In genomic region chr2:240999001-240999791, GRCh38 we compare ENCODE assay signal across 8 cellular contexts. TPM values are rescaled to one million over a fixed set of nuclear protein-coding genes. Genes with fewer than 3 reads are reported as not detected.
A peak's percentile ranks its signal among the peaks of the same experiment; 100 is the strongest.
DNase-seq lines count a peak whose midpoint lies in the region; ATAC-seq and TF ChIP-seq lines count a peak whose summit lies in the region.

No MANE protein-coding gene starts in this region.

- no peak overlapping the region for H3K27ac Mint-ChIP-seq in activated CD4-positive, alpha-beta T cell treated with anti-CD3 and anti-CD28 coated beads, Interleukin-2, amount 10 ng/mL, durations not matched to agents 7 days and 5 days
- no peak overlapping the region for H3K27ac Mint-ChIP-seq in type B pancreatic cell
- no peak overlapping the region for H3K27ac Mint-ChIP-seq in activated T-helper 2 cell treated with anti-CD3 and anti-CD28 coated beads, Interferon-gamma antibody, Interleukin-2, Interleukin-4, amounts not matched to agents 10 μg/mL and 5 μg/mL and 100 μg/mL, durations not matched to agents 14 hours and 24 hours and 36 hours

- H2BK15ac ChIP-seq in mesenchymal stem cell (ENCODE audit: low read depth, poor library complexity, severe bottlenecking), result no peak overlapping the region

- intact Hi-C loops in activated T-helper 2 cell treated with anti-CD3 and anti-CD28 coated beads, Interferon-gamma antibody, Interleukin-2, Interleukin-4, amounts not matched to agents 10 μg/mL and 5 μg/mL and 100 μg/mL, durations not matched to agents 14 hours and 24 hours and 36 hours (cut with micrococcal nuclease), result no loop called here

- peaks cover 5% of the 10 kb centered on the region for H3K4me1 Mint-ChIP-seq in activated CD4-positive, alpha-beta T cell treated with anti-CD3 and anti-CD28 coated beads, Interleukin-2, amount 10 ng/mL, durations not matched to agents 7 days and 5 days
- H3K4me1 Mint-ChIP-seq in type B pancreatic cell (ENCODE audit: unreplicated experiment), result peaks cover 40% of the 10 kb centered on the region
- no peaks in the 10 kb centered on the region for H3K4me1 Mint-ChIP-seq in activated T-helper 2 cell treated with anti-CD3 and anti-CD28 coated beads, Interferon-gamma antibody, Interleukin-2, Interleukin-4, amounts not matched to agents 10 μg/mL and 5 μg/mL and 100 μg/mL, durations not matched to agents 14 hours and 24 hours and 36 hours (ENCODE audit: low read depth)

- no peak overlapping the region for H3K4ac ChIP-seq in mesenchymal stem cell (ENCODE audit: low read depth in 1 of 2, low read length in 2 of 2)

- peak overlapping the region; percentile 29 for H2AFZ ChIP-seq in mesenchymal stem cell (ENCODE audit: low read depth, low read length)

- H4K91ac ChIP-seq in mesenchymal stem cell (ENCODE audit: low read length), result no peak overlapping the region

- H2BK5ac ChIP-seq in mesenchymal stem cell (ENCODE audit: low read depth, low read length, poor library complexity, severe bottlenecking), result no peak overlapping the region

- CTCF ChIA-PET in activated CD4-positive, alpha-beta T cell treated with anti-CD3 and anti-CD28 coated beads, Interleukin-2, amount 10 ng/mL, durations not matched to agents 7 days and 5 days (lab: Charles Lee), result no interaction called here

- peaks cover 0 to 10% of the 10 kb centered on the region in 2 experiments for H3K27me3 ChIP-seq in mesenchymal stem cell (ENCODE audit: control insufficient read depth in 1 of 2, insufficient read depth in 1 of 2, low read length in 2 of 2)

- H3K27ac ChIP-seq in coronary artery (peak overlapping the region; percentile 74 to 85), mesenchymal stem cell (ENCODE audit: low read length, poor library complexity, severe bottlenecking) (no peak overlapping the region)

- H3K14ac ChIP-seq in mesenchymal stem cell (ENCODE audit: low read length in 2 of 2), result no peak overlapping the region

- no peak overlapping the region for H2BK120ac ChIP-seq in mesenchymal stem cell (ENCODE audit: low read depth, low read length)

- no peak overlapping the region for H2AK5ac ChIP-seq in mesenchymal stem cell (ENCODE audit: low read length, severe bottlenecking)

- H3K9ac ChIP-seq in mesenchymal stem cell (ENCODE audit: low read length), result peak overlapping the region; percentile 87

- H3K4me2 ChIP-seq in mesenchymal stem cell (ENCODE audit: low read length, poor library complexity, severe bottlenecking), result peak overlapping the region; percentile 83

- no peaks in the 10 kb centered on the region for H3K79me1 ChIP-seq in mesenchymal stem cell (replicated peaks; ENCODE audit: low read length, poor library complexity, severe bottlenecking)

- no peaks in the 10 kb centered on the region for H3K36me3 Mint-ChIP-seq in activated CD4-positive, alpha-beta T cell treated with anti-CD3 and anti-CD28 coated beads, Interleukin-2, amount 10 ng/mL, durations not matched to agents 7 days and 5 days (ENCODE audit: low read depth)
- H3K36me3 Mint-ChIP-seq in type B pancreatic cell, result peaks cover 12% of the 10 kb centered on the region
- H3K36me3 Mint-ChIP-seq in activated T-helper 2 cell treated with anti-CD3 and anti-CD28 coated beads, Interferon-gamma antibody, Interleukin-2, Interleukin-4, amounts not matched to agents 10 μg/mL and 5 μg/mL and 100 μg/mL, durations not matched to agents 14 hours and 24 hours and 36 hours (ENCODE audit: low read depth), result no peaks in the 10 kb centered on the region

- H3K23ac ChIP-seq in mesenchymal stem cell (ENCODE audit: low read length in 2 of 2), result peak overlapping the region in 1 of 2 experiments; percentile 6

- WGBS in mesenchymal stem cell, result 11% methylated on average over 51 of the region's 70 CpGs

- peak overlapping the region; percentile 47 to 68 for H3K18ac ChIP-seq in mesenchymal stem cell (ENCODE audit: low read depth in 1 of 2, low read length in 2 of 2)

- peak overlapping the region; percentile 94 for H3K4me3 ChIP-seq in coronary artery
- peak overlapping the region; percentile 57 to 85 for H3K4me3 ChIP-seq in mesenchymal stem cell (ENCODE audit: insufficient read depth in 1 of 2, low read depth in 1 of 2, low read length in 2 of 2)

- POLR2A ChIA-PET in activated CD4-positive, alpha-beta T cell treated with anti-CD3 and anti-CD28 coated beads, Interleukin-2, amount 10 ng/mL, durations not matched to agents 7 days and 5 days (lab: Charles Lee), result interaction anchor here (0.5 kb wide), 1 partner anchor 57 kb away, joined by 3 read pairs; no protein-coding TSS in a partner anchor

- no peak overlapping the region for H4K8ac ChIP-seq in mesenchymal stem cell (ENCODE audit: low read length)

- peaks cover 12 to 45% of the 10 kb centered on the region in 2 experiments for H3K36me3 ChIP-seq in mesenchymal stem cell (ENCODE audit: control insufficient read depth in 1 of 2, insufficient read depth in 2 of 2, low read depth in 1 of 2, low read length in 2 of 2)

- TF ChIP-seq CTCF in coronary artery (IDR thresholded peaks at IDR 0.05) (no peak), type B pancreatic cell (conservative IDR thresholded peaks at IDR 0.05) (no peak)

- H3K4me3 Mint-ChIP-seq in activated CD4-positive, alpha-beta T cell treated with anti-CD3 and anti-CD28 coated beads, Interleukin-2, amount 10 ng/mL, durations not matched to agents 7 days and 5 days, result no peak overlapping the region
- H3K4me3 Mint-ChIP-seq in type B pancreatic cell, result peak overlapping the region; percentile 89
- no peak overlapping the region for H3K4me3 Mint-ChIP-seq in activated T-helper 2 cell treated with anti-CD3 and anti-CD28 coated beads, Interferon-gamma antibody, Interleukin-2, Interleukin-4, amounts not matched to agents 10 μg/mL and 5 μg/mL and 100 μg/mL, durations not matched to agents 14 hours and 24 hours and 36 hours (ENCODE audit: low read depth)

- ATAC-seq in HG03342 (IDR thresholded peaks at IDR 0.05; ENCODE audit: unreplicated experiment), result no peak

- DNase-seq in activated CD4-positive, alpha-beta T cell treated with anti-CD3 and anti-CD28 coated beads for 48 hours, result peak; percentile 2
- no peak for DNase-seq in activated CD4-positive, alpha-beta T cell treated with anti-CD3 and anti-CD28 coated beads, Interleukin-2, amount 10 ng/mL, durations not matched to agents 7 days and 5 days
- peak; percentile 73 for DNase-seq in coronary artery (ENCODE audit: low spot score)
- DNase-seq in mesenchymal stem cell, result no peak
- peak; percentile 70 for DNase-seq in type B pancreatic cell (ENCODE audit: extremely low spot score, unreplicated experiment)
- no peak for DNase-seq in DMS79 treated with DMSO at 0.1 percent for 48 hours (lab: John Stamatoyannopoulos, UW)
- no peak for DNase-seq in activated T-helper 2 cell treated with anti-CD3 and anti-CD28 coated beads, Interferon-gamma antibody, Interleukin-2, Interleukin-4, amounts not matched to agents 10 μg/mL and 5 μg/mL and 100 μg/mL, durations not matched to agents 14 hours and 24 hours and 36 hours (ENCODE audit: low spot score)

- H2BK12ac ChIP-seq in mesenchymal stem cell (ENCODE audit: low read length in 2 of 2), result no peak overlapping the region

- H3K9me3 ChIP-seq in mesenchymal stem cell (ENCODE audit: control insufficient read depth, low read length), result peaks cover 11% of the 10 kb centered on the region

- peaks cover 29% of the 10 kb centered on the region for H3K4me1 ChIP-seq in mesenchymal stem cell (ENCODE audit: control insufficient read depth, insufficient read depth, low read depth, low read length)

- peaks cover 9% of the 10 kb centered on the region for H3K9me3 Mint-ChIP-seq in activated CD4-positive, alpha-beta T cell treated with anti-CD3 and anti-CD28 coated beads, Interleukin-2, amount 10 ng/mL, durations not matched to agents 7 days and 5 days
- H3K9me3 Mint-ChIP-seq in type B pancreatic cell, result no peaks in the 10 kb centered on the region
- peaks cover 9% of the 10 kb centered on the region for H3K9me3 Mint-ChIP-seq in activated T-helper 2 cell treated with anti-CD3 and anti-CD28 coated beads, Interferon-gamma antibody, Interleukin-2, Interleukin-4, amounts not matched to agents 10 μg/mL and 5 μg/mL and 100 μg/mL, durations not matched to agents 14 hours and 24 hours and 36 hours

- peaks cover 20% of the 10 kb centered on the region for H3K27me3 Mint-ChIP-seq in activated CD4-positive, alpha-beta T cell treated with anti-CD3 and anti-CD28 coated beads, Interleukin-2, amount 10 ng/mL, durations not matched to agents 7 days and 5 days
- H3K27me3 Mint-ChIP-seq in type B pancreatic cell, result peaks cover 17% of the 10 kb centered on the region
- peaks cover 32% of the 10 kb centered on the region for H3K27me3 Mint-ChIP-seq in activated T-helper 2 cell treated with anti-CD3 and anti-CD28 coated beads, Interferon-gamma antibody, Interleukin-2, Interleukin-4, amounts not matched to agents 10 μg/mL and 5 μg/mL and 100 μg/mL, durations not matched to agents 14 hours and 24 hours and 36 hours (ENCODE audit: low read depth)

RNA-seq across cellular contexts. Expression of gene SNED1, which starts 0.8 kb away (rescaled TPM):
- total RNA-seq in activated CD4-positive, alpha-beta T cell treated with anti-CD3 and anti-CD28 coated beads, Interleukin-2, amount 10 ng/mL, durations not matched to agents 7 days and 5 days, result 1 to 10 TPM; 6.1 to 8.6 TPM
- polyA plus RNA-seq in mesenchymal stem cell (2013, experiment 1 of 2), result 3.7 TPM
- 3.7 TPM for polyA plus RNA-seq in mesenchymal stem cell (2013, experiment 2 of 2)
- 9.7 and 140 TPM in 2 replicates for total RNA-seq in type B pancreatic cell (ENCODE audit: low replicate concordance)
- 1.5 and 1.7 TPM in 2 replicates for total RNA-seq in activated T-helper 2 cell treated with anti-CD3 and anti-CD28 coated beads, Interferon-gamma antibody, Interleukin-2, Interleukin-4, amounts not matched to agents 10 μg/mL and 5 μg/mL and 100 μg/mL, durations not matched to agents 14 hours and 24 hours and 36 hours

Comparison
In these comparisons a context has a peak if more than half of its experiments do, and no peak if none do; other contexts are left out.
1. DNase-seq: peak in activated CD4-positive, alpha-beta T cell treated with anti-CD3 and anti-CD28 coated beads for 48 hours (single experiment), coronary artery (single experiment) and type B pancreatic cell (single experiment); none in activated CD4-positive, alpha-beta T cell treated with anti-CD3 and anti-CD28 coated beads, Interleukin-2, amount 10 ng/mL, durations not matched to agents 7 days and 5 days (single experiment), mesenchymal stem cell (single experiment), DMS79 treated with DMSO at 0.1 percent for 48 hours (single experiment) and activated T-helper 2 cell treated with anti-CD3 and anti-CD28 coated beads, Interferon-gamma antibody, Interleukin-2, Interleukin-4, amounts not matched to agents 10 μg/mL and 5 μg/mL and 100 μg/mL, durations not matched to agents 14 hours and 24 hours and 36 hours (single experiment).